ENCODE assay signal across 18 cellular contexts in the genomic region with DNA sequence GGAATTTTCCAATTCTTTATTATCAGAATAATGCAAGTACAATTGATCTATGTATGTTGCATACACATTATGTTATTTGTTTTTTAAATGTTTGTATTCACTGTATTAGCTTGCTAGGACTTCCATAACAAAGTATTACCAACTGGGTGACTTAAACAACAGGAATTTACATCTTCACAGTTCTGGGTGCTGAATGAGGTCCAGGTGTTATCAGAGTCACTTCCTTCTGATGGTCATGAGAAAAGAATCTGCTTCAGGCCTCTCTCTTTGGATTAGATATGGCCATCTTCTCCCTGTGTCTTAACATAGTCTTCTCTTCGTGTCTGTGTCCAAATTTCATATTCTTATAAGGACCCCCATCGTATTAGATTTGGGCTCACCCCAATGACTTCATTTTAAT.
DNase-seq lines count a peak whose midpoint lies in the region; ATAC-seq and TF ChIP-seq lines count a peak whose summit lies in the region.
"Had no signal": no experiment of that assay in that cellular context is flagged by ENCODE, and none has a peak within 500 bp of the region (broad histone marks: within the 10 kb centered on the region; RNA-seq: fewer than 3 reads in every experiment).

No MANE protein-coding gene starts in this region.

- H3K4me3 Mint-ChIP-seq in GM23338 = no peak overlapping the region
- no peak overlapping the region for H3K4me3 Mint-ChIP-seq in chondrocyte (ENCODE audit: unreplicated experiment)
- H3K4me3 Mint-ChIP-seq: CD4-positive, CD25-positive, alpha-beta regulatory T cell; CD8-positive, alpha-beta memory T cell; H9; IgD-negative memory B cell had no signal

- no peak for TF ChIP-seq CTCF in GM23338 (conservative IDR thresholded peaks at IDR 0.05; ENCODE audit: low read depth in 2 of 2)
- no peak for TF ChIP-seq CTCF in RWPE2 (IDR thresholded peaks at IDR 0.05; ENCODE audit: poor library complexity, severe bottlenecking)
- TF ChIP-seq CTCF in foreskin keratinocyte (conservative IDR thresholded peaks at IDR 0.05) = no peak
- no peak for TF ChIP-seq CTCF in chondrocyte (IDR thresholded peaks at IDR 0.05)

- H3K27ac Mint-ChIP-seq in GM23338 (no peak overlapping the region), chondrocyte (ENCODE audit: unreplicated experiment) (no peak overlapping the region)
- H3K27ac Mint-ChIP-seq: CD4-positive, CD25-positive, alpha-beta regulatory T cell; CD8-positive, alpha-beta memory T cell; H9; IgD-negative memory B cell had no signal

- no peak overlapping the region for H2BK120ac ChIP-seq in trophoblast cell (ENCODE audit: insufficient read depth, low read length, poor library complexity)

- H3K4me1 ChIP-seq in GM23338 (ENCODE audit: insufficient read depth) (no peaks in the 10 kb centered on the region), RWPE2 (ENCODE audit: insufficient read depth, poor library complexity, severe bottlenecking) (no peaks in the 10 kb centered on the region), foreskin keratinocyte (peaks cover 6% of the 10 kb centered on the region), trophoblast cell (ENCODE audit: control insufficient read depth in 1 of 2, insufficient read depth in 2 of 2, low read length in 2 of 2) (no peaks in the 10 kb centered on the region)
- H3K4me1 ChIP-seq: BE2C had no signal

- no peaks in the 10 kb centered on the region for H4K20me1 ChIP-seq in GM23338 (replicated peaks; ENCODE audit: insufficient read depth)

- no peaks in the 10 kb centered on the region for H3K27me3 Mint-ChIP-seq in GM23338 (ENCODE audit: insufficient read depth, low read depth, poor library complexity)
- H3K27me3 Mint-ChIP-seq in chondrocyte (ENCODE audit: low read depth) = peaks cover 5% of the 10 kb centered on the region
- H3K27me3 Mint-ChIP-seq: CD8-positive, alpha-beta memory T cell; IgD-negative memory B cell had no signal

- ATAC-seq in GM23338 = no peak
- peak; percentile 54; the same call in 2 of the 3 replicates for ATAC-seq in RWPE2 (ENCODE audit: low read depth)
- peak; percentile 82 for ATAC-seq in foreskin keratinocyte
- ATAC-seq: HepG2 had no signal

- no peaks in the 10 kb centered on the region for H3K9me3 ChIP-seq in RWPE2 (ENCODE audit: severe bottlenecking)
- no peaks in the 10 kb centered on the region for H3K9me3 ChIP-seq in trophoblast cell (ENCODE audit: insufficient read depth, low read depth, low read length)
- H3K9me3 ChIP-seq: BE2C had no signal

- H3K14ac ChIP-seq in trophoblast cell (ENCODE audit: low read length) = no peak overlapping the region

- H3K4me1 Mint-ChIP-seq in GM23338 (peaks cover 10% of the 10 kb centered on the region), chondrocyte (ENCODE audit: low read depth) (no peaks in the 10 kb centered on the region)
- H3K4me1 Mint-ChIP-seq: CD4-positive, CD25-positive, alpha-beta regulatory T cell; CD8-positive, alpha-beta memory T cell; IgD-negative memory B cell had no signal

- H3K27me3 ChIP-seq in GM23338 (ENCODE audit: insufficient read depth) (no peaks in the 10 kb centered on the region), RWPE2 (ENCODE audit: insufficient read depth, poor library complexity, severe bottlenecking) (peaks cover 12% of the 10 kb centered on the region), foreskin keratinocyte (no peaks in the 10 kb centered on the region), trophoblast cell (ENCODE audit: insufficient read depth, low read length) (no peaks in the 10 kb centered on the region)
- H3K27me3 ChIP-seq: BE2C had no signal

- H3K4me2 ChIP-seq in GM23338 (0 out of 2 replicates have a peak overlapping the region, but pooled peaks have one; percentile 6), trophoblast cell (ENCODE audit: low read length) (no peak overlapping the region)

- no peaks in the 10 kb centered on the region for H3F3A ChIP-seq in GM23338 (replicated peaks; ENCODE audit: low read depth)

- no peaks in the 10 kb centered on the region for H3K9me2 ChIP-seq in GM23338 (ENCODE audit: insufficient read depth)

- H2AFZ ChIP-seq in GM23338 (no peak overlapping the region), trophoblast cell (ENCODE audit: insufficient read depth, low read length, poor library complexity) (no peak overlapping the region)

- H3K4ac ChIP-seq in trophoblast cell (ENCODE audit: low read depth, low read length) = no peak overlapping the region

- H3K36me3 Mint-ChIP-seq in GM23338 (ENCODE audit: low read depth) (peaks cover 46% of the 10 kb centered on the region), chondrocyte (ENCODE audit: low read depth) (no peaks in the 10 kb centered on the region)
- H3K36me3 Mint-ChIP-seq: CD4-positive, CD25-positive, alpha-beta regulatory T cell; CD8-positive, alpha-beta memory T cell; IgD-negative memory B cell had no signal

- H2AK5ac ChIP-seq in trophoblast cell (ENCODE audit: low read length) = no peak overlapping the region

- DNase-seq in GM23338 (ENCODE audit: low spot score) (no peak), RWPE2 (ENCODE audit: low spot score) (no peak), foreskin keratinocyte (peak; percentile 47 to 71), trophoblast cell (peak; percentile 42 to 83), NOMO-1 treated with DMSO at 0.1 percent for 48 hours (lab: John Stamatoyannopoulos, UW; ENCODE audit: unreplicated experiment) (no peak), HCEC 1CT (no peak), chondrocyte (ENCODE audit: low spot score) (no peak)
- DNase-seq: 8988T; BE2C; C1 segment of cervical spinal cord; CD4-positive, CD25-positive, alpha-beta regulatory T cell; CD8-positive, alpha-beta memory T cell; COR-L47; DMS 273 treated with DMSO at 0.1 percent for 48 hours; GOT3; H9 had no signal

- H3K79me2 ChIP-seq in GM23338 (replicated peaks; ENCODE audit: insufficient read depth) = no peaks in the 10 kb centered on the region
- no peaks in the 10 kb centered on the region for H3K79me2 ChIP-seq in trophoblast cell (ENCODE audit: control insufficient read depth, insufficient read depth, low read length, poor library complexity)

- H4K12ac ChIP-seq in trophoblast cell (ENCODE audit: low read depth, low read length) = no peak overlapping the region

- no peak overlapping the region for H2BK12ac ChIP-seq in trophoblast cell (ENCODE audit: low read length)

- peaks cover 6% of the 10 kb centered on the region; the same call in 1 of the 2 replicates for H3K36me3 ChIP-seq in GM23338 (ENCODE audit: insufficient read depth)
- H3K36me3 ChIP-seq in RWPE2 (ENCODE audit: low read depth) = no peaks in the 10 kb centered on the region
- H3K36me3 ChIP-seq in trophoblast cell (ENCODE audit: control insufficient read depth in 1 of 2, insufficient read depth in 2 of 2, low read length in 2 of 2) = no peaks in the 10 kb centered on the region
- H3K36me3 ChIP-seq: BE2C had no signal

- H2BK5ac ChIP-seq in trophoblast cell (ENCODE audit: low read depth, low read length, poor library complexity) = no peak overlapping the region

- H4K8ac ChIP-seq in trophoblast cell (ENCODE audit: low read depth, low read length) = no peak overlapping the region

- H3K4me3 ChIP-seq in GM23338 (no peak overlapping the region), RWPE2 (ENCODE audit: severe bottlenecking) (no peak overlapping the region), trophoblast cell (ENCODE audit: low read depth, low read length) (no peak overlapping the region)

- no peaks in the 10 kb centered on the region for H3K79me1 ChIP-seq in trophoblast cell (ENCODE audit: low read length)

- H3K23ac ChIP-seq in trophoblast cell (ENCODE audit: low read length) = no peak overlapping the region

- H4K91ac ChIP-seq in trophoblast cell (ENCODE audit: low read depth, low read length) = no peak overlapping the region

- peaks cover 21% of the 10 kb centered on the region for H3K9me3 Mint-ChIP-seq in GM23338
- H3K9me3 Mint-ChIP-seq in chondrocyte (ENCODE audit: low read depth) = peaks cover 7% of the 10 kb centered on the region

- no peak overlapping the region for H3K9ac ChIP-seq in trophoblast cell (ENCODE audit: low read length)

- no peak overlapping the region for H3K27ac ChIP-seq in GM23338 (ENCODE audit: low read depth)
- H3K27ac ChIP-seq in RWPE2 (ENCODE audit: poor library complexity, severe bottlenecking) = no peak overlapping the region
- no peak overlapping the region for H3K27ac ChIP-seq in foreskin keratinocyte
- H3K27ac ChIP-seq in trophoblast cell (ENCODE audit: low read depth, low read length) = no peak overlapping the region

- H3K18ac ChIP-seq in trophoblast cell (ENCODE audit: low read length) = no peak overlapping the region

- WGBS in trophoblast cell (ENCODE audit: extremely low coverage, insufficient coverage, insufficient read length) = no CpG with 5 or more reads among the region's 2 CpGs

TF ChIP-seq in GM23338, 12 proteins besides CTCF, POLR2A, EP300 and RAD21 (continues in another document):
- no peak for TF ChIP-seq ZNF331 (CRISPR knock-in tag; IDR thresholded peaks at IDR 0.05; ENCODE audit: low read depth)
- no peak for TF ChIP-seq NANOG (IDR thresholded peaks at IDR 0.05; ENCODE audit: borderline replicate concordance)
- no peak for TF ChIP-seq ZNF114 (CRISPR knock-in tag; IDR thresholded peaks at IDR 0.05)
- TF ChIP-seq STAT1 (IDR thresholded peaks at IDR 0.05; ENCODE audit: unreplicated experiment) = no peak
- TF ChIP-seq POLR2AphosphoS5 (IDR thresholded peaks at IDR 0.05; ENCODE audit: low read depth) = no peak
- no peak for TF ChIP-seq CREB1 (CRISPR knock-in tag; IDR thresholded peaks at IDR 0.05; ENCODE audit: low read depth)
- TF ChIP-seq, protein P1, sequence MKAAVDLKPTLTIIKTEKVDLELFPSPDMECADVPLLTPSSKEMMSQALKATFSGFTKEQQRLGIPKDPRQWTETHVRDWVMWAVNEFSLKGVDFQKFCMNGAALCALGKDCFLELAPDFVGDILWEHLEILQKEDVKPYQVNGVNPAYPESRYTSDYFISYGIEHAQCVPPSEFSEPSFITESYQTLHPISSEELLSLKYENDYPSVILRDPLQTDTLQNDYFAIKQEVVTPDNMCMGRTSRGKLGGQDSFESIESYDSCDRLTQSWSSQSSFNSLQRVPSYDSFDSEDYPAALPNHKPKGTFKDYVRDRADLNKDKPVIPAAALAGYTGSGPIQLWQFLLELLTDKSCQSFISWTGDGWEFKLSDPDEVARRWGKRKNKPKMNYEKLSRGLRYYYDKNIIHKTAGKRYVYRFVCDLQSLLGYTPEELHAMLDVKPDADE (IDR thresholded peaks at IDR 0.05) = no peak

Comparison
In these comparisons a context has a peak if more than half of its experiments do, and no peak if none do; other contexts are left out.
1. DNase-seq: peak in foreskin keratinocyte (2 of 2) and trophoblast cell (2 of 2); none in GM23338 (single experiment), RWPE2 (single experiment), NOMO-1 treated with DMSO at 0.1 percent for 48 hours (single experiment), HCEC 1CT (single experiment) and chondrocyte (single experiment).